19 cellular contexts compared by ENCODE assay signal in genomic region chr4:125762537-125762936, GRCh38.
A peak's percentile ranks its signal among the peaks of the same experiment; 100 is the strongest.
DNase-seq lines count a peak whose midpoint lies in the region; ATAC-seq, FAIRE-seq and TF ChIP-seq lines count a peak whose summit lies in the region.
"Had no signal": no experiment of that assay in that cellular context is flagged by ENCODE, and none has a peak within 500 bp of the region (broad histone marks: within the 10 kb centered on the region; RNA-seq: fewer than 3 reads in every experiment).

No MANE protein-coding gene starts in this region.

- no peak overlapping the region for H4K91ac ChIP-seq in H1 (replicated peaks; ENCODE audit: insufficient read length, low read length)

- no peak overlapping the region for H2AK5ac ChIP-seq in H1 (ENCODE audit: low read depth, low read length)

- H2BK120ac ChIP-seq in H1 (replicated peaks; ENCODE audit: low read depth, low read length): no peak overlapping the region

- no peaks in the 10 kb centered on the region for H3K36me3 ChIP-seq in PC-3 (ENCODE audit: low read depth, low read length)
- H3K36me3 ChIP-seq in H1 (ENCODE audit: control insufficient read depth in 2 of 4, insufficient read depth in 4 of 4, low read length in 3 of 4): no peaks in the 10 kb centered on the region
- H3K36me3 ChIP-seq: esophagus squamous epithelium, pancreas, tibial nerve had no signal

- BruUV-seq in PC-3 (replicated peaks; lab: Mats Ljungman, UMichigan): no TSS peak

- no peak overlapping the region for H2BK5ac ChIP-seq in H1 (ENCODE audit: low read depth, low read length)

- H3K4me1 ChIP-seq in PC-3 (ENCODE audit: insufficient read depth, low read length) (no peaks in the 10 kb centered on the region), H1 (replicated peaks in 1 of 4; ENCODE audit: control insufficient read depth in 3 of 4, insufficient read depth in 4 of 4, low read length in 3 of 4) (no peaks in the 10 kb centered on the region)
- H3K4me1 ChIP-seq: esophagus squamous epithelium, pancreas, tibial nerve had no signal

- H3K9ac ChIP-seq in PC-3 (ENCODE audit: low read length) (no peak overlapping the region), H1 (replicated peaks in 1 of 4; ENCODE audit: extremely low read depth in 1 of 4, low read depth in 3 of 4, low read length in 3 of 4) (no peak overlapping the region)

- H3K23me2 ChIP-seq in H1 (ENCODE audit: low read depth, low read length): no peaks in the 10 kb centered on the region

- no peaks in the 10 kb centered on the region for H3K9me2 ChIP-seq in PC-3 (replicated peaks; ENCODE audit: low read length)

- no peaks in the 10 kb centered on the region for H3K79me1 ChIP-seq in H1 (ENCODE audit: low read depth, low read length)

- H2BK12ac ChIP-seq in H1 (ENCODE audit: low read depth, low read length): no peak overlapping the region

- H3K27ac ChIP-seq in PC-3 (ENCODE audit: low read length) (no peak overlapping the region), H1 (ENCODE audit: low read depth, low read length) (no peak overlapping the region)
- H3K27ac ChIP-seq: esophagus squamous epithelium, pancreas, tibial nerve had no signal

- no peak overlapping the region for H3K18ac ChIP-seq in H1 (ENCODE audit: extremely low read depth, low read length)

- TF ChIP-seq POLR2A in H1 (IDR thresholded peaks at IDR 0.05; ENCODE audit: control extremely low read depth in 1 of 2, low read depth in 2 of 2, low read length in 2 of 2): no peak
- no peak for TF ChIP-seq POLR2A in H54 (IDR thresholded peaks at IDR 0.05; ENCODE audit: low read depth, low read length)

- DNase-seq in DMS53 (lab: John Stamatoyannopoulos, UW): peak; percentile 3
- DNase-seq in DMS53 treated with DMSO at 0.1 percent for 48 hours (lab: John Stamatoyannopoulos, UW; ENCODE audit: unreplicated experiment): no peak
- peak; percentile 10 for DNase-seq in PC-3
- DNase-seq in H1 (ENCODE audit: low read depth in 1 of 2, low spot score in 2 of 2): no peak
- DNase-seq in retinal pigment epithelial cell (ENCODE audit: low read depth): no peak
- DNase-seq in H54 (ENCODE audit: insufficient read length, low spot score): no peak
- DNase-seq in hypothalamus (lab: John Stamatoyannopoulos, UW): no peak
- DNase-seq: activated effector memory CD4-positive, alpha-beta T cell treated with Interleukin-2 at 50 U/mL for 16 hours; aorta; esophagus squamous epithelium; hippocampal formation; NCI-H1694 treated with DMSO at 0.1 percent for 48 hours; NCI-H510A; pancreas; small intestine; T-helper 1 cell had no signal

- intact Hi-C loops in PC-3 (cut with micrococcal nuclease): loop anchor here (5.0 to 10.0 kb wide), 2 partner anchors 215 to 842 kb away; no protein-coding TSS in a partner anchor

- peak; percentile 53; the same call in 1 of the 2 replicates for TF ChIP-seq CTCF in PC-3 (conservative IDR thresholded peaks at IDR 0.05; ENCODE audit: low read depth, low read length)
- TF ChIP-seq CTCF in H1 (IDR thresholded peaks at IDR 0.05; ENCODE audit: control extremely low read depth in 1 of 3, insufficient read depth in 1 of 3, low read depth in 1 of 3, low read length in 3 of 3): peak in 2 of 3 experiments; percentile 39 to 59; a peak in 3 of 4 replicates
- TF ChIP-seq CTCF in retinal pigment epithelial cell (conservative IDR thresholded peaks at IDR 0.05; ENCODE audit: low read depth, low read length): peak; percentile 41

- no peak overlapping the region for H3K14ac ChIP-seq in H1 (ENCODE audit: insufficient read length)

- peak overlapping the region; percentile 13 for H3K4ac ChIP-seq in H1 (replicated peaks; ENCODE audit: insufficient read length, low read depth, low read length)

- H3K4me2 ChIP-seq in PC-3 (ENCODE audit: low read length) (no peak overlapping the region), H1 (ENCODE audit: insufficient read depth in 1 of 2, low read depth in 2 of 2, low read length in 2 of 2) (no peak overlapping the region)

- FAIRE-seq in H1 (lab: Jason Lieb, UNC) (no peak), H54 (lab: Jason Lieb, UNC) (no peak)
- FAIRE-seq: pancreas, small intestine had no signal

- 77% methylated on average over 3 of the region's 3 CpGs; no CpG with 5 or more reads in 1 of the 2 experiments for WGBS in H1 (ENCODE audit: extremely low coverage in 1 of 2, insufficient coverage in 1 of 2, insufficient read length in 1 of 2, insufficient replicate concordance in 2 of 2, low coverage in 1 of 2, low lambda C conversion rate in 2 of 2, missing lambda C conversion rate in 1 of 2), 2 experiments

- ATAC-seq in PC-3 (peak; percentile 31; the same call in 1 of the 2 replicates), GM18873 (IDR thresholded peaks at IDR 0.05; ENCODE audit: low FRiP score, unreplicated experiment) (no peak)
- ATAC-seq: left lobe of liver, pancreas had no signal

- POLR2A ChIA-PET in PC-3 (lab: Charles Lee; ENCODE audit: unreplicated experiment) (no interaction called here), H1 (lab: Charles Lee; ENCODE audit: partially characterized antibody) (interaction anchor here (1.3 kb wide), 1 partner anchor 448 kb away, joined by 3 read pairs; the partner anchor contains the start of gene FAT4)

- no peak overlapping the region for H4K8ac ChIP-seq in H1 (ENCODE audit: extremely low read depth, insufficient read depth, low read length)

- H3K27me3 ChIP-seq in PC-3 (ENCODE audit: low read length) (no peaks in the 10 kb centered on the region), H1 (replicated peaks in 1 of 4; ENCODE audit: control insufficient read depth in 3 of 4, extremely low read depth in 1 of 4, insufficient read depth in 3 of 4, low read length in 3 of 4) (no peaks in the 10 kb centered on the region)
- H3K27me3 ChIP-seq: esophagus squamous epithelium, pancreas, tibial nerve had no signal

- no peak for TF ChIP-seq EP300 in H1 (IDR thresholded peaks at IDR 0.05; ENCODE audit: borderline replicate concordance in 1 of 2, low read depth in 2 of 2, low read length in 2 of 2)

- no peak overlapping the region for H3K23ac ChIP-seq in H1 (ENCODE audit: insufficient read length)

- H3K4me3 ChIP-seq in PC-3 (ENCODE audit: low read length) (no peak overlapping the region), H1 (ENCODE audit: extremely low read depth in 1 of 4, insufficient read depth in 2 of 4, low read depth in 3 of 4, low read length in 4 of 4) (no peak overlapping the region), retinal pigment epithelial cell (ENCODE audit: low read length) (no peak overlapping the region)
- H3K4me3 ChIP-seq: esophagus squamous epithelium, pancreas, tibial nerve had no signal

- no peak overlapping the region for H3K56ac ChIP-seq in H1 (replicated peaks; ENCODE audit: insufficient read length, low read depth, low read length)

- no peak overlapping the region for H4K5ac ChIP-seq in H1 (ENCODE audit: insufficient read length, low read depth, low read length)

- H3K79me2 ChIP-seq in PC-3 (ENCODE audit: low read length): no peaks in the 10 kb centered on the region
- H3K79me2 ChIP-seq in H1 (ENCODE audit: control insufficient read depth in 1 of 2, insufficient read depth in 2 of 2, low read length in 2 of 2): no peaks in the 10 kb centered on the region

- H2BK15ac ChIP-seq in H1 (ENCODE audit: low read length): no peak overlapping the region

- CTCF ChIA-PET in PC-3 (lab: Charles Lee) (no interaction called here), H1 (lab: Charles Lee; ENCODE audit: partially characterized antibody) (interaction anchor here (0.6 to 2.6 kb wide), 10 partner anchors 11 to 216 kb away, joined by 3 to 8 read pairs (median 4); no protein-coding TSS in a partner anchor)

- no peak overlapping the region for H2BK20ac ChIP-seq in H1 (ENCODE audit: low read length)

- H2AFZ ChIP-seq in PC-3 (ENCODE audit: low read length) (no peak overlapping the region), H1 (ENCODE audit: low read length) (peak overlapping the region; percentile 87; the same call in 1 of the 2 replicates)

- peak; percentile 53 to 62 for TF ChIP-seq RAD21 in H1 (IDR thresholded peaks at IDR 0.05 in 1 of 2, conservative IDR thresholded peaks at IDR 0.05 in 1 of 2; ENCODE audit: low read depth in 2 of 2, low read length in 2 of 2)

- H3K9me3 ChIP-seq in PC-3 (ENCODE audit: low read length): no peaks in the 10 kb centered on the region
- no peaks in the 10 kb centered on the region for H3K9me3 ChIP-seq in H1 (ENCODE audit: insufficient read depth in 2 of 2, low read depth in 1 of 2, low read length in 1 of 2)
- H3K9me3 ChIP-seq: esophagus squamous epithelium, pancreas, tibial nerve had no signal

- no peaks in the 10 kb centered on the region for H3F3A ChIP-seq in PC-3 (ENCODE audit: low read length, unreplicated experiment)

- H4K20me1 ChIP-seq in PC-3 (ENCODE audit: low read length): no peaks in the 10 kb centered on the region
- H4K20me1 ChIP-seq in H1 (replicated peaks in 1 of 2; ENCODE audit: control insufficient read depth in 1 of 2, insufficient read depth in 2 of 2, low read length in 2 of 2): no peaks in the 10 kb centered on the region

TF ChIP-seq in H1, 55 proteins besides CTCF, POLR2A, EP300 and RAD21:
- TF ChIP-seq CREB1 (IDR thresholded peaks at IDR 0.05) (no peak), SP4 (IDR thresholded peaks at IDR 0.05; ENCODE audit: low read length) (no peak), SAP30 (IDR thresholded peaks at IDR 0.05; ENCODE audit: insufficient read depth, insufficient replicate concordance, low read length) (no peak), SP1 (IDR thresholded peaks at IDR 0.05; ENCODE audit: low read depth, low read length) (no peak), CTBP2 (IDR thresholded peaks at IDR 0.05; ENCODE audit: borderline replicate concordance, insufficient read depth, insufficient read length, low read length) (no peak), GABPA (IDR thresholded peaks at IDR 0.05; ENCODE audit: borderline replicate concordance, insufficient read depth, low read length) (no peak), HDAC2 (IDR thresholded peaks at IDR 0.05; ENCODE audit: borderline replicate concordance in 1 of 2, low read depth in 2 of 2, low read length in 2 of 2) (no peak)
TF ChIP-seq in H1: peak in this region for 0.

Comparison
In these comparisons a context has a peak if more than half of its experiments do, and no peak if none do; other contexts are left out.
1. DNase-seq: peak in DMS53 (single experiment) and PC-3 (single experiment); none in DMS53 treated with DMSO at 0.1 percent for 48 hours (single experiment), H1 (0 of 2), retinal pigment epithelial cell (single experiment), H54 (single experiment) and hypothalamus (0 of 51).
2. Peak in every context shown above with its lines, with median percentiles within 50 percentile points of each other: CTCF ChIP-seq.